Comparison of ENCODE assay signal across 10 cellular contexts in genomic region chr7:27774717-27775328, GRCh38. TPM values are rescaled to one million over a fixed set of nuclear protein-coding genes. Genes with fewer than 3 reads are reported as not detected.
A peak's percentile ranks its signal among the peaks of the same experiment; 100 is the strongest.
DNase-seq lines count a peak whose midpoint lies in the region; ATAC-seq and TF ChIP-seq lines count a peak whose summit lies in the region.
"Had no signal": no experiment of that assay in that cellular context is flagged by ENCODE, and none has a peak within 500 bp of the region (broad histone marks: within the 10 kb centered on the region; RNA-seq: fewer than 3 reads in every experiment).

No MANE protein-coding gene starts in this region.

- DNase-seq in NCI-H2227 (lab: John Stamatoyannopoulos, UW; ENCODE audit: unreplicated experiment) (peak; percentile 4), NCI-H2227 treated with DMSO at 0.1 percent for 48 hours (lab: John Stamatoyannopoulos, UW) (no peak), RPMI8226 (peak; percentile 13), foreskin keratinocyte (peak in 1 of 2 donors; percentile 17), stromal cell of bone marrow (ENCODE audit: low read depth) (peak; percentile 21), NCI-H2196 treated with DMSO at 0.1 percent for 48 hours (lab: John Stamatoyannopoulos, UW; ENCODE audit: unreplicated experiment) (no peak), islet precursor cell (no peak)
- DNase-seq: NCI-H2171 treated with DMSO at 0.1 percent for 48 hours had no signal

- H3K4me1 ChIP-seq in foreskin keratinocyte, result peaks cover 14% of the 10 kb centered on the region
- H3K4me1 ChIP-seq: BLaER1 had no signal

- no peaks in the 10 kb centered on the region for H3K27me3 ChIP-seq in foreskin keratinocyte
- H3K27me3 ChIP-seq: BLaER1 had no signal

- peak; percentile 75 for TF ChIP-seq CTCF in foreskin keratinocyte (conservative IDR thresholded peaks at IDR 0.05)

- ATAC-seq in foreskin keratinocyte (no peak), HG02973 (IDR thresholded peaks at IDR 0.05; ENCODE audit: unreplicated experiment) (no peak)

- no peak overlapping the region for H3K27ac ChIP-seq in foreskin keratinocyte
- H3K27ac ChIP-seq: BLaER1 had no signal

RNA-seq across cellular contexts. Expression of gene TAX1BP1, which starts 34.9 kb away (rescaled TPM):
- 62.2 and 66.8 TPM in 2 replicates for total RNA-seq in foreskin keratinocyte
- 25.7 and 26.2 TPM in 2 replicates for polyA plus RNA-seq in foreskin keratinocyte

Comparison
In these comparisons a context has a peak if more than half of its experiments do, and no peak if none do; other contexts are left out.
1. DNase-seq: peak in NCI-H2227 (single experiment), RPMI8226 (single experiment) and stromal cell of bone marrow (single experiment); none in NCI-H2227 treated with DMSO at 0.1 percent for 48 hours (single experiment), NCI-H2196 treated with DMSO at 0.1 percent for 48 hours (single experiment) and islet precursor cell (single experiment).